15 cellular contexts compared by ENCODE assay signal in the genomic region with DNA sequence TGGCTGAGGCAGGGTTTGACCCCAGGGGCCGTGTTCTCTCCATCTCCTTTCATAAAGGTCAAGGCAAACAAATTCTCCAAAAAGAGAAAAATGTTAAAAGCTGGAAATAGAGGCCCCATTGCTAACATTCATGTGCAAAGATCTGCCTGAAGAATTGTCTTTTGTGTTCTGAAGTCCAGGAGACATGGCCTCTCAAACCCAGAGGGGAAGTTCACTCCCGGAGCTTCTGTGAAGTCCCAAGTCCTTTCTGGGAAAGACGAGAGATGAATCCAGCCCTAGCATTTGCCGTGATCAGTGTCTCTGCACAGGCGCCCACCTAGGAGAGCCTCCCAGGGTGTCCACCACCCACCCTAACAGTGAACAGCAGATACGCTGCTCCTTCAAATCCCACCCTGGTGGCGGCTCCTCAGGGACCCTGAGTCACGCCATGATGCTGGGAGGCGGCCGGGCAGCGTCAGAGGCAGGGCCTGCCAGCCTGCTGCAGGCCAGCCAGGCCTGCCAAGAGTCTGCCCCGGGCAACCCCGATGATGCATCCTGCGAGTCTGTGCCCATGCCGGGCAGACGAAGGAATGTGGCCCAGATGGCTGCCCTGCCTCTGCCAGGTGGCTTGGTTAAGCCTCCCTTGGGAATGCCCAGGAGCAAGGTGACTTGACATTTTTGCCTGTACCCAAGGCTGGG. TPM values are rescaled to one million over a fixed set of nuclear protein-coding genes. Genes with fewer than 3 reads are reported as not detected.
DNase-seq lines count a peak whose midpoint lies in the region; ATAC-seq and TF ChIP-seq lines count a peak whose summit lies in the region.
"Had no signal": no experiment of that assay in that cellular context is flagged by ENCODE, and none has a peak within 500 bp of the region (broad histone marks: within the 10 kb centered on the region; RNA-seq: fewer than 3 reads in every experiment).

No MANE protein-coding gene starts in this region.

- ATAC-seq in HG02763 (IDR thresholded peaks at IDR 0.05; ENCODE audit: unreplicated experiment) (no peak), GM21576 (IDR thresholded peaks at IDR 0.05; ENCODE audit: unreplicated experiment) (no peak), GM21529 (IDR thresholded peaks at IDR 0.05; ENCODE audit: unreplicated experiment) (no peak)
- no peak for ATAC-seq in stimulated activated effector memory CD8-positive, alpha-beta T cell treated with anti-CD3 and anti-CD28 coated beads, Interleukin-12 subunit alpha, Interleukin-12 subunit beta, amount 100 ng/mL, for 72 hours
- ATAC-seq: stimulated activated memory B cell treated with anti-CD40 and anti-IgM and Interleukin-4, amounts not matched to agents 10 μg/mL and 1 μg/mL and 100 μg/mL, for 72 hours had no signal

- CTCF ChIA-PET in PC-9 (lab: Charles Lee): no interaction called here

- H4K20me1 ChIP-seq in PC-9 (ENCODE audit: insufficient read depth): no peaks in the 10 kb centered on the region

- DNase-seq in G401 (ENCODE audit: low spot score) (peak; percentile 13), PC-9 (peak; percentile 78 to 88), epithelial cell of prostate (ENCODE audit: low read depth, low spot score) (peak; percentile 52), sigmoid colon (no peak)
- DNase-seq in stimulated activated effector memory CD8-positive, alpha-beta T cell treated with anti-CD3 and anti-CD28 coated beads, Interleukin-12 subunit alpha, Interleukin-12 subunit beta, amount 100 ng/mL, for 72 hours (ENCODE audit: low spot score in 2 of 2): no peak
- DNase-seq: GDM1, lower lobe of right lung, MM.1S, NCI-H345 had no signal

- TF ChIP-seq EP300 in sigmoid colon (IDR thresholded peaks at IDR 0.05): no peak

- H3K27me3 ChIP-seq in PC-9 (ENCODE audit: insufficient read depth, low read depth): no peaks in the 10 kb centered on the region
- no peaks in the 10 kb centered on the region for H3K27me3 ChIP-seq in sigmoid colon
- H3K27me3 ChIP-seq: dorsolateral prefrontal cortex had no signal

- H3K4me1 ChIP-seq in PC-9 (replicated peaks; ENCODE audit: insufficient read depth) (peaks cover 54% of the 10 kb centered on the region), sigmoid colon (peaks cover 0 to 28% (median 17%) of the 10 kb centered on the region in 4 donors)

- intact Hi-C loops in PC-9 (cut with micrococcal nuclease; ENCODE audit: unreplicated experiment): loop anchor here (2.0 to 5.0 kb wide), 5 partner anchors 44 to 347 kb away; no protein-coding TSS in a partner anchor
- intact Hi-C loops in sigmoid colon (cut with DNase I): no loop called here

- H3K36me3 ChIP-seq in PC-9 (ENCODE audit: low read depth): no peaks in the 10 kb centered on the region
- H3K36me3 ChIP-seq in sigmoid colon: no peaks in the 10 kb centered on the region
- H3K36me3 ChIP-seq: lower lobe of right lung had no signal

- no TSS peak for BruUV-seq in PC-9 (replicated peaks; lab: Mats Ljungman, UMichigan)

- H3K4me3 ChIP-seq in PC-9: no peak overlapping the region
- no peak overlapping the region for H3K4me3 ChIP-seq in sigmoid colon
- H3K4me3 ChIP-seq: dorsolateral prefrontal cortex, lower lobe of right lung had no signal

- no peak overlapping the region for H3K4me3 Mint-ChIP-seq in stimulated activated effector memory CD8-positive, alpha-beta T cell treated with anti-CD3 and anti-CD28 coated beads, Interleukin-12 subunit alpha, Interleukin-12 subunit beta, amount 100 ng/mL, for 72 hours
- H3K4me3 Mint-ChIP-seq: CD14-positive monocyte; stimulated activated memory B cell treated with anti-CD40 and anti-IgM and Interleukin-4, amounts not matched to agents 10 μg/mL and 1 μg/mL and 100 μg/mL, for 72 hours had no signal

- peaks cover 17% of the 10 kb centered on the region for H3K4me1 Mint-ChIP-seq in stimulated activated effector memory CD8-positive, alpha-beta T cell treated with anti-CD3 and anti-CD28 coated beads, Interleukin-12 subunit alpha, Interleukin-12 subunit beta, amount 100 ng/mL, for 72 hours

- H3K27ac Mint-ChIP-seq in stimulated activated effector memory CD8-positive, alpha-beta T cell treated with anti-CD3 and anti-CD28 coated beads, Interleukin-12 subunit alpha, Interleukin-12 subunit beta, amount 100 ng/mL, for 72 hours: no peak overlapping the region
- H3K27ac Mint-ChIP-seq: CD14-positive monocyte; stimulated activated memory B cell treated with anti-CD40 and anti-IgM and Interleukin-4, amounts not matched to agents 10 μg/mL and 1 μg/mL and 100 μg/mL, for 72 hours had no signal

- H3K9me3 Mint-ChIP-seq in stimulated activated effector memory CD8-positive, alpha-beta T cell treated with anti-CD3 and anti-CD28 coated beads, Interleukin-12 subunit alpha, Interleukin-12 subunit beta, amount 100 ng/mL, for 72 hours: no peaks in the 10 kb centered on the region
- H3K9me3 Mint-ChIP-seq: CD14-positive monocyte had no signal

- H3F3A ChIP-seq in PC-9 (ENCODE audit: insufficient read depth, low read depth): peaks cover 38% of the 10 kb centered on the region

- H2AFZ ChIP-seq in PC-9: no peak overlapping the region

- H3K9me2 ChIP-seq in PC-9 (ENCODE audit: insufficient read depth): no peaks in the 10 kb centered on the region

- peaks cover 4% of the 10 kb centered on the region for H3K36me3 Mint-ChIP-seq in stimulated activated effector memory CD8-positive, alpha-beta T cell treated with anti-CD3 and anti-CD28 coated beads, Interleukin-12 subunit alpha, Interleukin-12 subunit beta, amount 100 ng/mL, for 72 hours
- H3K36me3 Mint-ChIP-seq: CD14-positive monocyte had no signal

- peak overlapping the region; percentile 66 for H3K4me2 ChIP-seq in PC-9

- peak overlapping the region; percentile 86 for H3K27ac ChIP-seq in PC-9
- peak overlapping the region; percentile 83 for H3K27ac ChIP-seq in epithelial cell of prostate
- peak overlapping the region in 3 of 4 donors; percentile 62 to 70 (median 69) for H3K27ac ChIP-seq in sigmoid colon
- H3K27ac ChIP-seq: lower lobe of right lung had no signal

- WGBS in sigmoid colon, 2 donors: 91 to 94% methylated on average over 16 of the region's 16 CpGs

- TF ChIP-seq CTCF in PC-9 (conservative IDR thresholded peaks at IDR 0.05) (no peak), sigmoid colon (IDR thresholded peaks at IDR 0.05) (no peak)

- POLR2A ChIA-PET in PC-9 (lab: Charles Lee; ENCODE audit: unreplicated experiment): no interaction called here

- TF ChIP-seq POLR2A in sigmoid colon (IDR thresholded peaks at IDR 0.05): no peak

- H3K79me2 ChIP-seq in PC-9 (ENCODE audit: low read depth): no peaks in the 10 kb centered on the region

- in situ Hi-C loops in G401 (cut with HindIII; ENCODE audit: low sequenced_read_pairs): no loop called here

- H3K9me3 ChIP-seq in PC-9 (ENCODE audit: insufficient read depth, low read depth): no peaks in the 10 kb centered on the region
- H3K9me3 ChIP-seq in sigmoid colon: no peaks in the 10 kb centered on the region
- H3K9me3 ChIP-seq: lower lobe of right lung had no signal

RNA-seq across cellular contexts. Expression of a gene that starts 5.2 kb away (rescaled TPM):
- total RNA-seq in G401 (2014; rRNA removed; shearing (Covaris generic)): 14.7 and 16.3 TPM in 2 replicates
- total RNA-seq in PC-9 (2021) (26.8 and 27.9 TPM in 2 replicates), sigmoid colon (10 to 100 TPM; 19.0 to 45.1 (median 22.2) TPM)
- 1 to 10 TPM; 1.8 to 8.3 (median 3.7) TPM for polyA plus RNA-seq in sigmoid colon

RNA-seq across cellular contexts. Expression of a gene that starts 51.1 kb away (rescaled TPM):
- 5.5 and 22.0 TPM in 2 replicates for total RNA-seq in G401 (2014; rRNA removed; shearing (Covaris generic))
- total RNA-seq in PC-9 (2021) (9.1 and 13.5 TPM in 2 replicates), sigmoid colon (10 to 100 TPM in 1 of 4 donors, 1 to 10 TPM in 3; 6.9 to 14.7 (median 7.7) TPM)
- polyA plus RNA-seq in sigmoid colon: 1 to 10 TPM; 1.8 to 2.9 (median 2.8) TPM

Comparison
In these comparisons a context has a peak if more than half of its experiments do, and no peak if none do; other contexts are left out.
1. DNase-seq: peak in G401 (single experiment), PC-9 (2 of 2) and epithelial cell of prostate (single experiment); none in sigmoid colon (single experiment) and stimulated activated effector memory CD8-positive, alpha-beta T cell treated with anti-CD3 and anti-CD28 coated beads, Interleukin-12 subunit alpha, Interleukin-12 subunit beta, amount 100 ng/mL, for 72 hours (0 of 2).
2. Peak in every context shown above with its lines, with median percentiles within 50 percentile points of each other: H3K27ac ChIP-seq.